Comparison of ENCODE assay signal across 17 cellular contexts in the genomic region with DNA sequence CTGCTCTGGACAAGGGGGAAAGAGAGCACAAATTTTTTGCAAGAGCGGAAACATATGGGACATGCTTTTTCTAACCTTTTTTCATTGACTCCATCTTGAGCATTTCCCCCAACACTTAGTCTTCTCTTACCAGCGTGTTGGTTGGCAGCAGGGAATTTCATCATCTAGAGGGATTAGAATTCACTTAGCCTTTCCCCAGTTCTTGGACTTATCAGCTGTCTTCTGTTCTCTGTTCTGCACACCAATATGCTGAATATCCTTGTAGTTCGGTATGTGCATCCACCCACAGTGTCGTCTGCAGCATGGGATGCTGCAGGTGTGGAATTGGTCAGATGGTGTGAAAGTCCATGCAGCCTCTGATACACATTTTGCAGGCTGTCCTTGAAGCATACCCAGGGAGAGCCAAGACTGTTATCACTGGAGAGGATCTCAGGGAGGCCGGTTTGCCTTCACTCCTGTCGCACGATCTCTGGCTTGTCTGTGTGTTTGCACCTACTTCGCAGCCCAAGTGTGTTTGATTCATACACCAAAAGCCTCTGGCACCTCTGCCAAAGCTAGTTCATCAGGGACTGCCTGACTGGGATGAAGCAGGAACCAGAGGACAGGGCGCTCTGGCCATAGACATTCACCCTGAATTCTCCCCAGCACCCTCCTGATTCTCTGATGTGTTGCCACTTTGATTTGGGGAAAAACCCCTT.
A peak's percentile ranks its signal among the peaks of the same experiment; 100 is the strongest.
DNase-seq lines count a peak whose midpoint lies in the region; ATAC-seq and TF ChIP-seq lines count a peak whose summit lies in the region.
"Had no signal": no experiment of that assay in that cellular context is flagged by ENCODE, and none has a peak within 500 bp of the region (broad histone marks: within the 10 kb centered on the region; RNA-seq: fewer than 3 reads in every experiment).

No MANE protein-coding gene starts in this region.

- H3K4me2 ChIP-seq in neural progenitor cell: no peak overlapping the region
- H3K4me2 ChIP-seq: PC-9 had no signal

- H3K27me3 Mint-ChIP-seq in dendritic cell treated with granulocyte-macrophage colony-stimulating factor and Interleukin-4, amounts not matched to agents 40 ng/mL and 50 ng/mL, for 4 days: no peaks in the 10 kb centered on the region
- peaks cover 4% of the 10 kb centered on the region for H3K27me3 Mint-ChIP-seq in neural progenitor cell (ENCODE audit: insufficient read depth, low read depth)
- H3K27me3 Mint-ChIP-seq: activated CD4-positive, alpha-beta memory T cell treated with anti-CD3 and anti-CD28 coated beads for 36 hours; central memory CD8-positive, alpha-beta T cell had no signal

- intact Hi-C loops in Right ventricle myocardium inferior (cut with DNase I) (no loop called here), cardiac septum (cut with DNase I) (loop anchor here (5.0 kb wide), 2 partner anchors 60 to 80 kb away; no protein-coding TSS in a partner anchor)
- intact Hi-C loops in dendritic cell treated with granulocyte-macrophage colony-stimulating factor and Interleukin-4, amounts not matched to agents 40 ng/mL and 50 ng/mL, for 4 days (cut with micrococcal nuclease): no loop called here

- peak overlapping the region; percentile 25 for H3K27ac Mint-ChIP-seq in dendritic cell treated with granulocyte-macrophage colony-stimulating factor and Interleukin-4, amounts not matched to agents 40 ng/mL and 50 ng/mL, for 4 days
- H3K27ac Mint-ChIP-seq in neural progenitor cell: peak overlapping the region; percentile 25
- H3K27ac Mint-ChIP-seq: activated CD4-positive, alpha-beta memory T cell treated with anti-CD3 and anti-CD28 coated beads for 36 hours had no signal

- no peak overlapping the region for H3K4me3 ChIP-seq in neural progenitor cell
- no peak overlapping the region for H3K4me3 ChIP-seq in BE2C (ENCODE audit: low read depth, low read length)
- H3K4me3 ChIP-seq: PC-9 had no signal

- DNase-seq in Right ventricle myocardium inferior (ENCODE audit: missing footprints) (peak; percentile 22), cardiac septum (ENCODE audit: low spot score) (no peak), neural progenitor cell (ENCODE audit: low spot score) (no peak), globus pallidus (ENCODE audit: low spot score) (no peak), BE2C (no peak), Ammon's horn (ENCODE audit: low spot score) (no peak)
- DNase-seq in stimulated activated CD4-positive, alpha-beta T cell treated with anti-CD3 and anti-CD28 coated beads, Interleukin-2, amount 100 ng/mL, for 48 hours: no peak
- DNase-seq: activated CD4-positive, alpha-beta memory T cell treated with anti-CD3 and anti-CD28 coated beads for 36 hours; activated naive CD4-positive, alpha-beta T cell; hypothalamus; NCI-H1105 treated with DMSO at 0.1 percent for 48 hours; NCI-H446 had no signal

- H3K36me3 ChIP-seq in neural progenitor cell: no peaks in the 10 kb centered on the region
- no peaks in the 10 kb centered on the region for H3K36me3 ChIP-seq in BE2C

- H3K79me2 ChIP-seq in neural progenitor cell (ENCODE audit: low read depth): no peaks in the 10 kb centered on the region

- H3K4me1 Mint-ChIP-seq in dendritic cell treated with granulocyte-macrophage colony-stimulating factor and Interleukin-4, amounts not matched to agents 40 ng/mL and 50 ng/mL, for 4 days (ENCODE audit: low read depth): peaks cover 75% of the 10 kb centered on the region
- peaks cover 43% of the 10 kb centered on the region for H3K4me1 Mint-ChIP-seq in neural progenitor cell

- H3K9ac ChIP-seq in neural progenitor cell: no peak overlapping the region

- H3K27me3 ChIP-seq in neural progenitor cell (no peaks in the 10 kb centered on the region), BE2C (no peaks in the 10 kb centered on the region)

- H3K4me3 Mint-ChIP-seq in dendritic cell treated with granulocyte-macrophage colony-stimulating factor and Interleukin-4, amounts not matched to agents 40 ng/mL and 50 ng/mL, for 4 days: no peak overlapping the region
- no peak overlapping the region for H3K4me3 Mint-ChIP-seq in neural progenitor cell
- H3K4me3 Mint-ChIP-seq: activated CD4-positive, alpha-beta memory T cell treated with anti-CD3 and anti-CD28 coated beads for 36 hours; central memory CD8-positive, alpha-beta T cell; neural crest cell had no signal

- H3K4me1 ChIP-seq in neural progenitor cell (peaks cover 8% of the 10 kb centered on the region), BE2C (peaks cover 14% of the 10 kb centered on the region)

- TF ChIP-seq CTCF in neural progenitor cell (IDR thresholded peaks at IDR 0.05) (no peak), BE2C (IDR thresholded peaks at IDR 0.05; ENCODE audit: low read depth, low read length) (no peak)

- H3K9me3 ChIP-seq in neural progenitor cell (ENCODE audit: low read depth) (no peaks in the 10 kb centered on the region), BE2C (no peaks in the 10 kb centered on the region)

- no peaks in the 10 kb centered on the region for H3K9me3 Mint-ChIP-seq in dendritic cell treated with granulocyte-macrophage colony-stimulating factor and Interleukin-4, amounts not matched to agents 40 ng/mL and 50 ng/mL, for 4 days
- no peaks in the 10 kb centered on the region for H3K9me3 Mint-ChIP-seq in neural progenitor cell
- H3K9me3 Mint-ChIP-seq: central memory CD8-positive, alpha-beta T cell; neural crest cell had no signal

- H3K27ac ChIP-seq in neural progenitor cell: no peak overlapping the region
- H3K27ac ChIP-seq: PC-9 had no signal

- ATAC-seq in Right ventricle myocardium inferior: peak; percentile 20
- ATAC-seq: HepG2 had no signal

- no peak overlapping the region for H2AFZ ChIP-seq in neural progenitor cell (replicated peaks)
- H2AFZ ChIP-seq: PC-9 had no signal

- H3F3A ChIP-seq in neural progenitor cell (ENCODE audit: low read depth): no peaks in the 10 kb centered on the region

- H3K36me3 Mint-ChIP-seq in dendritic cell treated with granulocyte-macrophage colony-stimulating factor and Interleukin-4, amounts not matched to agents 40 ng/mL and 50 ng/mL, for 4 days (ENCODE audit: low read depth): peaks cover 41% of the 10 kb centered on the region
- H3K36me3 Mint-ChIP-seq in neural progenitor cell: no peaks in the 10 kb centered on the region

- no peaks in the 10 kb centered on the region for H4K20me1 ChIP-seq in neural progenitor cell (ENCODE audit: low read depth)
